ENCODE assay signal across 8 cellular contexts in genomic region chr4:67871867-67872266, GRCh38. TPM values are rescaled to one million over a fixed set of nuclear protein-coding genes. Genes with fewer than 3 reads are reported as not detected.
DNase-seq lines count a peak whose midpoint lies in the region; ATAC-seq and TF ChIP-seq lines count a peak whose summit lies in the region.

No MANE protein-coding gene starts in this region.

- peak; percentile 28; the same call in 1 of the 2 replicates for TF ChIP-seq CTCF in GM12875 (IDR thresholded peaks at IDR 0.05; ENCODE audit: borderline replicate concordance, insufficient read depth, low read depth, low read length)
- TF ChIP-seq CTCF in body of pancreas (IDR thresholded peaks at IDR 0.05): peak in 6 of 7 experiments; percentile 16 to 56 (median 34)
- no peak for TF ChIP-seq CTCF in tibial artery (IDR thresholded peaks at IDR 0.05)

- intact Hi-C loops in body of pancreas (cut with DNase I) (no loop called here), tibial artery (cut with DNase I; ENCODE audit: low total_unique reads) (no loop called here)
- intact Hi-C loops in naive thymus-derived CD4-positive, alpha-beta T cell (cut with micrococcal nuclease): loop anchor here in 1 of 2 donors (1.0 kb wide), 1 partner anchor 303 kb away; no protein-coding TSS in a partner anchor

- H3K9me3 ChIP-seq in body of pancreas (no peaks in the 10 kb centered on the region), tibial artery (no peaks in the 10 kb centered on the region)
- H3K9me3 ChIP-seq in naive thymus-derived CD4-positive, alpha-beta T cell (ENCODE audit: control insufficient read depth in 2 of 3, low read length in 3 of 3): no peaks in the 10 kb centered on the region

- H3K27ac ChIP-seq in body of pancreas: no peak overlapping the region
- no peak overlapping the region for H3K27ac ChIP-seq in naive thymus-derived CD4-positive, alpha-beta T cell (ENCODE audit: low read depth, low read length)
- H3K27ac ChIP-seq in tibial artery: no peak overlapping the region

- H3K4me3 ChIP-seq in GM12875 (ENCODE audit: low read depth, low read length): no peak overlapping the region
- no peak overlapping the region for H3K4me3 ChIP-seq in body of pancreas
- H3K4me3 ChIP-seq in naive thymus-derived CD4-positive, alpha-beta T cell (ENCODE audit: low read length): no peak overlapping the region
- no peak overlapping the region for H3K4me3 ChIP-seq in tibial artery

- CTCF ChIA-PET in naive thymus-derived CD4-positive, alpha-beta T cell (lab: Charles Lee): no interaction called here

- H3K4me1 ChIP-seq in body of pancreas (no peaks in the 10 kb centered on the region), tibial artery (no peaks in the 10 kb centered on the region)
- H3K4me1 ChIP-seq in naive thymus-derived CD4-positive, alpha-beta T cell (ENCODE audit: control insufficient read depth in 2 of 2, insufficient read depth in 2 of 2, low read length in 2 of 2): no peaks in the 10 kb centered on the region

- ATAC-seq in HG02678 (IDR thresholded peaks at IDR 0.05; ENCODE audit: unreplicated experiment) (peak; percentile 82), body of pancreas (peak; percentile 53)
- peak; percentile 60 for ATAC-seq in naive thymus-derived CD4-positive, alpha-beta T cell

- H3K27me3 Mint-ChIP-seq in naive thymus-derived CD4-positive, alpha-beta T cell: peaks cover 0 to 16% (median 7%) of the 10 kb centered on the region in 5 donors

- DNase-seq in A172 (ENCODE audit: low spot score): peak; percentile 46
- peak; percentile 1 for DNase-seq in NCI-H1092 (lab: John Stamatoyannopoulos, UW)
- no peak for DNase-seq in body of pancreas
- peak in 1 of 9 donors; percentile 2 for DNase-seq in naive thymus-derived CD4-positive, alpha-beta T cell
- no peak for DNase-seq in activated CD4-positive, CD25-positive, alpha-beta regulatory T cell (lab: John Stamatoyannopoulos, UW)
- no peak for DNase-seq in tibial artery

- TF ChIP-seq POLR2A in body of pancreas (IDR thresholded peaks at IDR 0.05): no peak

- H3K27ac Mint-ChIP-seq in naive thymus-derived CD4-positive, alpha-beta T cell: no peak overlapping the region

- H3K27me3 ChIP-seq in body of pancreas: no peaks in the 10 kb centered on the region
- H3K27me3 ChIP-seq in naive thymus-derived CD4-positive, alpha-beta T cell (ENCODE audit: control insufficient read depth in 2 of 2, insufficient read depth in 2 of 2, low read length in 2 of 2): no peaks in the 10 kb centered on the region
- H3K27me3 ChIP-seq in tibial artery: no peaks in the 10 kb centered on the region

- H3K36me3 Mint-ChIP-seq in naive thymus-derived CD4-positive, alpha-beta T cell: no peaks in the 10 kb centered on the region

- no peaks in the 10 kb centered on the region for H3K36me3 ChIP-seq in body of pancreas (replicated peaks in 1 of 2; ENCODE audit: insufficient read depth in 1 of 2, low read depth in 2 of 2)
- H3K36me3 ChIP-seq in naive thymus-derived CD4-positive, alpha-beta T cell (ENCODE audit: control insufficient read depth in 2 of 3, insufficient read depth in 3 of 3, low read length in 3 of 3): no peaks in the 10 kb centered on the region
- H3K36me3 ChIP-seq in tibial artery: no peaks in the 10 kb centered on the region

- H3K4me1 Mint-ChIP-seq in naive thymus-derived CD4-positive, alpha-beta T cell: no peaks in the 10 kb centered on the region

- peaks cover 0 to 12% (median 4%) of the 10 kb centered on the region in 11 donors for H3K9me3 Mint-ChIP-seq in naive thymus-derived CD4-positive, alpha-beta T cell

- no peak overlapping the region for H3K4me3 Mint-ChIP-seq in naive thymus-derived CD4-positive, alpha-beta T cell

- POLR2A ChIA-PET in naive thymus-derived CD4-positive, alpha-beta T cell (lab: Charles Lee): no interaction called here

RNA-seq across cellular contexts. Expression of gene TMPRSS11D, which starts 11.9 kb away (rescaled TPM):
- not detected in 2 replicates for total RNA-seq in A172 (2014; rRNA removed; shearing (Covaris generic))
- total RNA-seq in body of pancreas: not detected
- total RNA-seq in naive thymus-derived CD4-positive, alpha-beta T cell: not detected
- polyA plus RNA-seq in naive thymus-derived CD4-positive, alpha-beta T cell: not detected

Comparison
In these comparisons a context has a peak if more than half of its experiments do, and no peak if none do; other contexts are left out.
1. DNase-seq: peak in A172 (single experiment) and NCI-H1092 (single experiment); none in body of pancreas (0 of 4), activated CD4-positive, CD25-positive, alpha-beta regulatory T cell (0 of 4) and tibial artery (0 of 2).
2. CTCF ChIP-seq: peak in GM12875 (single experiment) and body of pancreas (6 of 7); none in tibial artery (0 of 2).
3. Peak in every context shown above with its lines, with median percentiles within 50 percentile points of each other: ATAC-seq.